ENCODE assay signal across 17 cellular contexts in genomic region chr7:51639661-51640340, GRCh38.
A peak's percentile ranks its signal among the peaks of the same experiment; 100 is the strongest.
DNase-seq lines count a peak whose midpoint lies in the region; ATAC-seq, FAIRE-seq and TF ChIP-seq lines count a peak whose summit lies in the region.
"Had no signal": no experiment of that assay in that cellular context is flagged by ENCODE, and none has a peak within 500 bp of the region (broad histone marks: within the 10 kb centered on the region; RNA-seq: fewer than 3 reads in every experiment).

No MANE protein-coding gene starts in this region.

- H3K4me3 ChIP-seq in BLaER1 (no peak overlapping the region), adrenal gland (no peak overlapping the region), mesodermal cell (ENCODE audit: extremely low read depth, insufficient read depth, low read length, poor library complexity, severe bottlenecking) (no peak overlapping the region), small intestine (ENCODE audit: low read depth in 1 of 2, low read length in 2 of 2) (no peak overlapping the region)

- H3K4me1 ChIP-seq in BLaER1 (peaks cover 29% of the 10 kb centered on the region), adrenal gland (replicated peaks in 1 of 2) (peaks cover 16% of the 10 kb centered on the region in 2 donors), mesodermal cell (ENCODE audit: control insufficient read depth, insufficient read depth, low read length, poor library complexity, severe bottlenecking) (peaks cover 21% of the 10 kb centered on the region), small intestine (ENCODE audit: control insufficient read depth in 2 of 2, insufficient read depth in 1 of 2, low read depth in 1 of 2, low read length in 1 of 2) (peaks cover 2 to 3% of the 10 kb centered on the region in 2 donors)

- H3K27me3 ChIP-seq in BLaER1 (no peaks in the 10 kb centered on the region), adrenal gland (no peaks in the 10 kb centered on the region), small intestine (ENCODE audit: control insufficient read depth in 2 of 2, insufficient read depth in 2 of 2, low read length in 2 of 2) (no peaks in the 10 kb centered on the region)

- H3K27ac ChIP-seq in BLaER1 (no peak overlapping the region), adrenal gland (peak overlapping the region in 3 of 5 donors; percentile 7 to 45 (median 16)), mesodermal cell (ENCODE audit: low read depth, low read length, severe bottlenecking) (peak overlapping the region; percentile 47), small intestine (ENCODE audit: low read depth in 1 of 2, low read length in 1 of 2) (no peak overlapping the region)

- peak; percentile 57 for DNase-seq in HT1080 (ENCODE audit: low read depth)
- peak in 5 of 7 donors; percentile 22 to 44 (median 39) for DNase-seq in adrenal gland
- DNase-seq in stimulated activated CD4-positive, alpha-beta T cell treated with anti-CD3 and anti-CD28 coated beads, Interleukin-1b, Interleukin-23, amount 100 ng/mL, for 48 hours, result no peak
- no peak for DNase-seq in NCI-H2227 treated with DMSO at 0.1 percent for 48 hours (lab: John Stamatoyannopoulos, UW)
- no peak for DNase-seq in small intestine
- no peak for DNase-seq in stimulated activated naive CD8-positive, alpha-beta T cell treated with anti-CD3 and anti-CD28 coated beads, Interleukin-15, Interleukin-2, amounts not matched to agents 100 U/mL and 50 U/mL, for 24 hours
- DNase-seq: CD8-positive, alpha-beta memory T cell; IMR-90; Kasumi-1; MV-4-11; NCI-H1417 treated with DMSO at 0.1 percent for 48 hours; NCI-H2029; NCI-H524; Right ventricle myocardium superior had no signal

- H4K20me1 ChIP-seq in BLaER1, result no peaks in the 10 kb centered on the region

- TF ChIP-seq CTCF in adrenal gland (IDR thresholded peaks at IDR 0.05), result peak in 2 of 6 experiments; percentile 21 to 26

- H3K9me3 ChIP-seq in BLaER1, result no peaks in the 10 kb centered on the region
- no peaks in the 10 kb centered on the region for H3K9me3 ChIP-seq in adrenal gland (replicated peaks in 1 of 3)
- H3K9me3 ChIP-seq in mesodermal cell (ENCODE audit: control insufficient read depth, low read length), result no peaks in the 10 kb centered on the region
- no peaks in the 10 kb centered on the region for H3K9me3 ChIP-seq in small intestine (ENCODE audit: control insufficient read depth, low read depth)

- no peak for FAIRE-seq in small intestine (lab: Jason Lieb, UNC)

- no peak for TF ChIP-seq POLR2A in adrenal gland (IDR thresholded peaks at IDR 0.05)

- H3K36me3 ChIP-seq in BLaER1 (no peaks in the 10 kb centered on the region), adrenal gland (replicated peaks in 1 of 2) (no peaks in the 10 kb centered on the region), mesodermal cell (ENCODE audit: control insufficient read depth, insufficient read depth, low read length) (no peaks in the 10 kb centered on the region), small intestine (ENCODE audit: control insufficient read depth in 2 of 2, insufficient read depth in 2 of 2, low read length in 2 of 2) (no peaks in the 10 kb centered on the region)

- no peak for ATAC-seq in stimulated activated naive CD8-positive, alpha-beta T cell treated with anti-CD3 and anti-CD28 coated beads, Interleukin-15, Interleukin-2, amounts not matched to agents 100 U/mL and 50 U/mL, for 24 hours
- ATAC-seq: SK-N-SH treated with all-trans-retinoic acid at 6 μM for 48 hours had no signal

- no peak overlapping the region for H3K9ac ChIP-seq in BLaER1

- intact Hi-C loops in adrenal gland (cut with DNase I), result no loop called here

- peak overlapping the region; percentile 26 for H3K4me2 ChIP-seq in BLaER1

- WGBS in adrenal gland, 4 donors, result 48 to 53% (median 50%) methylated on average over 12 of the region's 12 CpGs
- 79 to 91% methylated on average over 4 to 9 of the region's 12 CpGs for WGBS in mesodermal cell (ENCODE audit: insufficient coverage in 2 of 2), 2 experiments
- 84 to 85% (median 84%) methylated on average over 12 of the region's 12 CpGs for WGBS in small intestine, 3 donors

Comparison
In these comparisons a context has a peak if more than half of its experiments do, and no peak if none do; other contexts are left out.
1. H3K27ac ChIP-seq: peak in adrenal gland (3 of 5) and mesodermal cell (single experiment); none in BLaER1 (single experiment) and small intestine (0 of 2).
2. DNase-seq: peak in HT1080 (single experiment) and adrenal gland (5 of 7); none in stimulated activated CD4-positive, alpha-beta T cell treated with anti-CD3 and anti-CD28 coated beads, Interleukin-1b, Interleukin-23, amount 100 ng/mL, for 48 hours (single experiment), NCI-H2227 treated with DMSO at 0.1 percent for 48 hours (single experiment), small intestine (single experiment) and stimulated activated naive CD8-positive, alpha-beta T cell treated with anti-CD3 and anti-CD28 coated beads, Interleukin-15, Interleukin-2, amounts not matched to agents 100 U/mL and 50 U/mL, for 24 hours (single experiment).